In the genomic region with DNA sequence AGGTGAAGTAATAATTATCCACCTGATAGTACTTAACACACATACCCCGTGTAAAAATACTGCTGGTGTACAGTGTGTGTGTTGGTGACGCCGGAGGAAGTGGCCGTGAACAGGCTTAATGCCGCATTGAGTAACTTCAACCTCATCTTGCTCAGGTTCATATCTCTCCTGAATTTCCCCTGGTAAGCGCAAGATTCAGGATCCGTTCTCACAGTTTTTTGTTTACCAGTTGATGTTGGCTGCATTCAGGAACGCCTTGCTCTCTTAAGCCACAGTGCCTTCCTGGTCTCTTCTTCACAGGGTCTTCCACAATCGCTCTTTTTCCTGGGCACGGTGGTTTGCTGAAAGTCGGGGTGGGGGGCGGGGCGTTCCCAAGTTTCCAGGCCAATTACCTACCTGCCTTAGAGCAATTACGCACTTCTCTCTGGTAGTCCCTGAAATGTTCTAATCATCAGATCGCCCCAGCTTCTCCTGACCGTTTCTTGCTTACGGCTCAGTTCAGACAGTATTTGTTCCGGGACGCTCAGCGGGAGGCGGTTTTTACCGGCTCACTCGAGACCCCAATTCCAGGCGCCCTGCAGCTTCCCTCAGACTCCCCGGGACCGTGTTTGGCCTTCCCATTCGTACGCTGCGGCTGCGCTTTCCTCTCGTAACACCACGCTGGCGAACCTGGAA, we compare ENCODE assay signal across 1 cellular context.
TF ChIP-seq lines count a peak whose summit lies in the region.

No MANE protein-coding gene starts in this region.

TF ChIP-seq in HEK293, 187 proteins besides CTCF, POLR2A, EP300 and RAD21 (continued from another document):
- TF ChIP-seq ZNF398 (tag by site-specific recombination; IDR thresholded peaks at IDR 0.05) (no peak), ZNF148 (tag by site-specific recombination; IDR thresholded peaks at IDR 0.05; ENCODE audit: borderline replicate concordance) (no peak), ZNF169 (tag by site-specific recombination; IDR thresholded peaks at IDR 0.05) (no peak), ZNF335 (tag by site-specific recombination; conservative IDR thresholded peaks at IDR 0.05) (peak; percentile 89), ZNF76 (tag by site-specific recombination; IDR thresholded peaks at IDR 0.05; ENCODE audit: borderline replicate concordance, low read depth) (0 out of 2 replicates have a peak, but pooled peaks have one; percentile 38), ZNF423 (tag by site-specific recombination; IDR thresholded peaks at IDR 0.05) (0 out of 2 replicates have a peak, but pooled peaks have one; percentile 45), ZNF639 (tag by site-specific recombination; IDR thresholded peaks at IDR 0.05) (no peak; the same call in 1 of the 2 replicates), ZNF707 (tag by site-specific recombination; IDR thresholded peaks at IDR 0.05) (no peak), ZNF223 (tag by site-specific recombination; IDR thresholded peaks at IDR 0.05) (no peak), ZNF433 (tag by site-specific recombination; IDR thresholded peaks at IDR 0.05; ENCODE audit: low read depth) (no peak), ZNF701 (tag by site-specific recombination; IDR thresholded peaks at IDR 0.05) (no peak), ZSCAN5A (tag by site-specific recombination; IDR thresholded peaks at IDR 0.05) (no peak), SP2 (tag by site-specific recombination; IDR thresholded peaks at IDR 0.05) (no peak), ZNF16 (tag by site-specific recombination; IDR thresholded peaks at IDR 0.05; ENCODE audit: low read depth) (no peak), ZNF114 (tag by site-specific recombination; IDR thresholded peaks at IDR 0.05) (no peak), ZBTB8A (tag by site-specific recombination; IDR thresholded peaks at IDR 0.05) (no peak), ZBTB48 (tag by site-specific recombination; IDR thresholded peaks at IDR 0.05) (peak; percentile 45; the same call in 1 of the 2 replicates), ZSCAN23 (tag by site-specific recombination; IDR thresholded peaks at IDR 0.05) (0 out of 2 replicates have a peak, but pooled peaks have one; percentile 22), ZNF501 (tag by site-specific recombination; IDR thresholded peaks at IDR 0.05) (peak; percentile 81), ZNF280D (tag by site-specific recombination; IDR thresholded peaks at IDR 0.05) (no peak), BCL11B (tag by site-specific recombination; IDR thresholded peaks at IDR 0.05; ENCODE audit: low read depth) (no peak), ZNF529 (tag by site-specific recombination; IDR thresholded peaks at IDR 0.05; ENCODE audit: insufficient replicate concordance) (no peak), ZNF664 (tag by site-specific recombination; IDR thresholded peaks at IDR 0.05) (peak; percentile 44; the same call in 1 of the 2 replicates), ZNF623 (tag by site-specific recombination; IDR thresholded peaks at IDR 0.05) (no peak), ZNF621 (tag by site-specific recombination; IDR thresholded peaks at IDR 0.05) (no peak), ZNF571 (tag by site-specific recombination; IDR thresholded peaks at IDR 0.05) (no peak), ZNF274 (IDR thresholded peaks at IDR 0.05; ENCODE audit: low read length) (no peak), ZNF274 (tag by site-specific recombination; IDR thresholded peaks at IDR 0.05; ENCODE audit: borderline replicate concordance) (no peak), ZNF19 (tag by site-specific recombination; IDR thresholded peaks at IDR 0.05; ENCODE audit: low read depth) (no peak), SALL2 (tag by site-specific recombination; IDR thresholded peaks at IDR 0.05; ENCODE audit: borderline replicate concordance) (no peak), TRIM28 (IDR thresholded peaks at IDR 0.05; ENCODE audit: borderline replicate concordance, low read length) (no peak), ZNF624 (tag by site-specific recombination; IDR thresholded peaks at IDR 0.05) (no peak), ZNF37A (tag by site-specific recombination; IDR thresholded peaks at IDR 0.05) (no peak), SCRT1 (tag by site-specific recombination; IDR thresholded peaks at IDR 0.05; ENCODE audit: borderline replicate concordance) (no peak), IKZF3 (tag by site-specific recombination; IDR thresholded peaks at IDR 0.05) (peak; percentile 67), ZNF544 (tag by site-specific recombination; IDR thresholded peaks at IDR 0.05) (no peak), ZEB2 (tag by site-specific recombination; IDR thresholded peaks at IDR 0.05) (peak; percentile 81; the same call in 1 of the 2 replicates), MEIS1 (CRISPR knock-in tag; IDR thresholded peaks at IDR 0.05; ENCODE audit: borderline replicate concordance) (no peak), ZNF112 (tag by site-specific recombination; IDR thresholded peaks at IDR 0.05) (no peak), ZNF221 (tag by site-specific recombination; IDR thresholded peaks at IDR 0.05; ENCODE audit: borderline replicate concordance) (no peak), TCF7L2 (IDR thresholded peaks at IDR 0.05; ENCODE audit: borderline replicate concordance, low read depth, low read length) (no peak), ZNF292 (tag by site-specific recombination; IDR thresholded peaks at IDR 0.05; ENCODE audit: borderline replicate concordance, low read depth) (no peak), ZXDB (tag by site-specific recombination; IDR thresholded peaks at IDR 0.05) (peak; percentile 52; the same call in 1 of the 2 replicates), ZBTB21 (tag by site-specific recombination; IDR thresholded peaks at IDR 0.05) (no peak), ZNF211 (tag by site-specific recombination; IDR thresholded peaks at IDR 0.05; ENCODE audit: low read depth) (no peak), ZFHX2 (tag by site-specific recombination; conservative IDR thresholded peaks at IDR 0.05) (no peak)
- TF ChIP-seq, protein P1, sequence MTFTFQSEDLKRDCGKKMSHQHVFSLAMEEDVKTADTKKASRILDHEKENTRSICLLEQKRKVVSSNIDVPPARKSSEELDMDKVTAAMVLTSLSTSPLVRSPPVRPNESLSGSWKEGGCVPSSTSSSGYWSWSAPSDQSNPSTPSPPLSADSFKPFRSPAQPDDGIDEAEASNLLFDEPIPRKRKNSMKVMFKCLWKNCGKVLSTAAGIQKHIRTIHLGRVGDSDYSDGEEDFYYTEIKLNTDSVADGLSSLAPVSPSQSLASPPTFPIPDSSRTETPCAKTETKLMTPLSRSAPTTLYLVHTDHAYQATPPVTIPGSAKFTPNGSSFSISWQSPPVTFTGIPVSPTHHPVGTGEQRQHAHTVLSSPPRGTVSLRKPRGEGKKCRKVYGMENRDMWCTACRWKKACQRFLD (tag by site-specific recombination; IDR thresholded peaks at IDR 0.05), result no peak
- TF ChIP-seq, protein P2, sequence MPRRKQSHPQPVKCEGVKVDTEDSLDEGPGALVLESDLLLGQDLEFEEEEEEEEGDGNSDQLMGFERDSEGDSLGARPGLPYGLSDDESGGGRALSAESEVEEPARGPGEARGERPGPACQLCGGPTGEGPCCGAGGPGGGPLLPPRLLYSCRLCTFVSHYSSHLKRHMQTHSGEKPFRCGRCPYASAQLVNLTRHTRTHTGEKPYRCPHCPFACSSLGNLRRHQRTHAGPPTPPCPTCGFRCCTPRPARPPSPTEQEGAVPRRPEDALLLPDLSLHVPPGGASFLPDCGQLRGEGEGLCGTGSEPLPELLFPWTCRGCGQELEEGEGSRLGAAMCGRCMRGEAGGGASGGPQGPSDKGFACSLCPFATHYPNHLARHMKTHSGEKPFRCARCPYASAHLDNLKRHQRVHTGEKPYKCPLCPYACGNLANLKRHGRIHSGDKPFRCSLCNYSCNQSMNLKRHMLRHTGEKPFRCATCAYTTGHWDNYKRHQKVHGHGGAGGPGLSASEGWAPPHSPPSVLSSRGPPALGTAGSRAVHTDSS (tag by site-specific recombination; IDR thresholded peaks at IDR 0.05), result no peak
